ENCODE assay signal across 25 cellular contexts in the genomic region with DNA sequence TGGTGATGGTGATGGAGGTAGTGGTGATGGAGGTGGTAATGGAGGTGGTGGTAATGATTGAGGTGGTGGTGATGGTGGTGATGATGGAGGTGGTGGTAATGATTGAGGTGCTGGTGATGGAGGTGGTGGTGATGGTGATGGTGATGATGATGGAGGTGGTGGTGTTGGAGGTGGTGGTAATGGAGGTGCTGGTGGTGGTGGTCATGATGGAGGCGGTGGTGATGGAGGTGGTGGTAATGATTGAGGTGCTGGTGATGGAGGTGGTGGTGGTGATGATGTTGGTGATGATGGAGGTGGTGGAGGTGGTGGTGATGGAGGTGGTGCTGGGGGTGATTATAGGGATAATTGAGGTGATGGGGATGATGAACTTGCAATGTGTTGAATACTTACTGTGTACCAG.
DNase-seq lines count a peak whose midpoint lies in the region; ATAC-seq and TF ChIP-seq lines count a peak whose summit lies in the region.
"Had no signal": no experiment of that assay in that cellular context is flagged by ENCODE, and none has a peak within 500 bp of the region (broad histone marks: within the 10 kb centered on the region; RNA-seq: fewer than 3 reads in every experiment).

No MANE protein-coding gene starts in this region.

- no peak for ATAC-seq in natural killer cell treated with Interleukin-12 subunit alpha and Interleukin-12 subunit beta and Interleukin-15 and Interleukin-18, amount 100 ng/mL, for 72 hours
- ATAC-seq in natural killer cell (no peak), IMR-90 (ENCODE audit: low read depth) (no peak), GM21367 (IDR thresholded peaks at IDR 0.05; ENCODE audit: unreplicated experiment) (no peak)
- ATAC-seq: GM12878 had no signal

- no peak overlapping the region for H3K23ac ChIP-seq in IMR-90 (ENCODE audit: low read depth, low read length)
- H3K23ac ChIP-seq in neuronal stem cell (ENCODE audit: low read depth, low read length, poor library complexity): peak overlapping the region; percentile 93

- H2AFZ ChIP-seq in IMR-90 (replicated peaks; ENCODE audit: low read length, poor library complexity): no peak overlapping the region
- no peak overlapping the region for H2AFZ ChIP-seq in neuronal stem cell (ENCODE audit: low read length)

- no peak overlapping the region for H2BK120ac ChIP-seq in IMR-90 (ENCODE audit: low read depth, low read length)
- no peak overlapping the region for H2BK120ac ChIP-seq in neuronal stem cell (ENCODE audit: low read depth, low read length)

- H3K9me1 ChIP-seq in IMR-90 (ENCODE audit: insufficient read depth, low read length): no peaks in the 10 kb centered on the region

- H4K91ac ChIP-seq in IMR-90 (ENCODE audit: insufficient read depth, low read depth, low read length) (no peak overlapping the region), neuronal stem cell (ENCODE audit: low read depth, low read length, poor library complexity) (no peak overlapping the region)

- no TSS peak for BruUV-seq in IMR-90 (replicated peaks; lab: Mats Ljungman, UMichigan)

- H3K56ac ChIP-seq in IMR-90 (ENCODE audit: extremely low read depth, insufficient read depth, low read length): no peak overlapping the region

- H3K14ac ChIP-seq in IMR-90 (replicated peaks; ENCODE audit: low read depth, low read length): no peak overlapping the region
- no peak overlapping the region for H3K14ac ChIP-seq in neuronal stem cell (ENCODE audit: low read length)

- H4K8ac ChIP-seq in IMR-90 (ENCODE audit: low read depth in 2 of 2, low read length in 2 of 2) (no peak overlapping the region), neuronal stem cell (ENCODE audit: low read depth, low read length) (peak overlapping the region; percentile 65)

- no peak overlapping the region for H3K27ac Mint-ChIP-seq in natural killer cell treated with Interleukin-12 subunit alpha and Interleukin-12 subunit beta and Interleukin-15 and Interleukin-18, amount 100 ng/mL, for 72 hours
- no peak overlapping the region for H3K27ac Mint-ChIP-seq in natural killer cell
- H3K27ac Mint-ChIP-seq: CD14-positive monocyte; CD4-positive, CD25-positive, alpha-beta regulatory T cell; CD8-positive, alpha-beta memory T cell had no signal

- in situ Hi-C loops in IMR-90 (cut with MboI; ENCODE audit: low sequenced_read_pairs): no loop called here

- H3K9ac ChIP-seq in IMR-90 (ENCODE audit: low read depth, low read length) (no peak overlapping the region), neuronal stem cell (ENCODE audit: low read depth, low read length, poor library complexity) (no peak overlapping the region)
- H3K9ac ChIP-seq: BLaER1 had no signal

- no peak overlapping the region for H2BK12ac ChIP-seq in neuronal stem cell (ENCODE audit: low read length)

- POLR2A ChIA-PET in IMR-90 (lab: Charles Lee; ENCODE audit: unreplicated experiment): no interaction called here

- peaks cover 3 to 5% of the 10 kb centered on the region in 2 donors for H3K4me1 Mint-ChIP-seq in natural killer cell treated with Interleukin-12 subunit alpha and Interleukin-12 subunit beta and Interleukin-15 and Interleukin-18, amount 100 ng/mL, for 72 hours (ENCODE audit: low read depth in 2 of 2)
- H3K4me1 Mint-ChIP-seq in natural killer cell: no peaks in the 10 kb centered on the region
- H3K4me1 Mint-ChIP-seq: CD14-positive monocyte; CD4-positive, alpha-beta memory T cell; CD4-positive, CD25-positive, alpha-beta regulatory T cell; CD8-positive, alpha-beta memory T cell had no signal

- dilution Hi-C loops in IMR-90 (cut with HindIII; ENCODE audit: low sequenced_read_pairs, unreplicated experiment): no loop called here

- TF ChIP-seq EP300 in stomach (IDR thresholded peaks at IDR 0.05): no peak

- H2BK15ac ChIP-seq in IMR-90 (ENCODE audit: low read depth, low read length): no peak overlapping the region
- no peak overlapping the region for H2BK15ac ChIP-seq in neuronal stem cell (ENCODE audit: low read length)

- H3K27ac ChIP-seq in IMR-90 (ENCODE audit: insufficient read depth, low read length): no peak overlapping the region
- H3K27ac ChIP-seq in neuronal stem cell (replicated peaks; ENCODE audit: low read length): no peak overlapping the region
- H3K27ac ChIP-seq in stomach: no peak overlapping the region
- H3K27ac ChIP-seq: BLaER1 had no signal

- no peak overlapping the region for H2AK5ac ChIP-seq in IMR-90 (ENCODE audit: low read depth, low read length)
- no peak overlapping the region for H2AK5ac ChIP-seq in neuronal stem cell (ENCODE audit: low read depth, low read length)

- WGBS in IMR-90 (ENCODE audit: extremely low coverage in 2 of 2, insufficient read length in 1 of 2), 2 experiments: 63% methylated on average over 1 of the region's 1 CpG; no CpG with 5 or more reads in 1 of the 2 experiments
- WGBS in neuronal stem cell (ENCODE audit: extremely low coverage in 2 of 2, insufficient read length in 2 of 2, insufficient replicate concordance in 1 of 2), 2 donors: no CpG with 5 or more reads among the region's 1 CpG
- 92 to 100% (median 94%) methylated on average over 1 of the region's 1 CpG for WGBS in stomach, 5 donors

- H3K4me2 ChIP-seq in IMR-90 (ENCODE audit: low read depth, low read length): no peak overlapping the region
- no peak overlapping the region for H3K4me2 ChIP-seq in neuronal stem cell (ENCODE audit: insufficient read depth, low read length, poor library complexity, severe bottlenecking)
- H3K4me2 ChIP-seq: BLaER1 had no signal

- H3K27me3 ChIP-seq in IMR-90 (ENCODE audit: control insufficient read depth, insufficient read depth, low read length) (no peaks in the 10 kb centered on the region), neuronal stem cell (ENCODE audit: control insufficient read depth in 3 of 3, insufficient read depth in 3 of 3, low read depth in 1 of 3, low read length in 3 of 3) (peaks cover 0 to 6% (median 0%) of the 10 kb centered on the region in 3 experiments), stomach (peaks cover 0 to 46% (median 6%) of the 10 kb centered on the region in 3 donors)
- H3K27me3 ChIP-seq: BE2C, BLaER1 had no signal

- peaks cover 7% of the 10 kb centered on the region; the same call in 1 of the 2 replicates for H3K9me3 ChIP-seq in IMR-90 (ENCODE audit: control insufficient read depth, insufficient read depth, low read length)
- H3K9me3 ChIP-seq in neuronal stem cell (replicated peaks in 1 of 2; ENCODE audit: control insufficient read depth in 2 of 2, insufficient read depth in 1 of 2, low read depth in 1 of 2, low read length in 2 of 2): peaks cover 0 to 3% of the 10 kb centered on the region in 2 donors
- H3K9me3 ChIP-seq in stomach: no peaks in the 10 kb centered on the region
- H3K9me3 ChIP-seq: BE2C, BLaER1 had no signal

- no peak overlapping the region for H3K18ac ChIP-seq in IMR-90 (ENCODE audit: low read depth, low read length)
- no peak overlapping the region for H3K18ac ChIP-seq in neuronal stem cell (ENCODE audit: low read length)

- H3K36me3 Mint-ChIP-seq in natural killer cell treated with Interleukin-12 subunit alpha and Interleukin-12 subunit beta and Interleukin-15 and Interleukin-18, amount 100 ng/mL, for 72 hours: no peaks in the 10 kb centered on the region
- no peaks in the 10 kb centered on the region for H3K36me3 Mint-ChIP-seq in natural killer cell
- H3K36me3 Mint-ChIP-seq: CD14-positive monocyte; CD4-positive, alpha-beta memory T cell; CD4-positive, CD25-positive, alpha-beta regulatory T cell; CD8-positive, alpha-beta memory T cell had no signal

- TF ChIP-seq POLR2A in IMR-90 (IDR thresholded peaks at IDR 0.05; ENCODE audit: low read depth, low read length) (no peak), stomach (IDR thresholded peaks at IDR 0.05) (no peak)

- TF ChIP-seq RAD21 in IMR-90 (IDR thresholded peaks at IDR 0.05; ENCODE audit: low read length): no peak

- H3K4ac ChIP-seq in IMR-90 (ENCODE audit: low read depth, low read length): no peak overlapping the region
- H3K4ac ChIP-seq in neuronal stem cell (ENCODE audit: low read length): no peak overlapping the region

- H3K36me3 ChIP-seq in IMR-90 (ENCODE audit: control insufficient read depth, insufficient read depth, low read length): no peaks in the 10 kb centered on the region
- H3K36me3 ChIP-seq in neuronal stem cell (replicated peaks in 1 of 2; ENCODE audit: control insufficient read depth in 2 of 2, insufficient read depth in 2 of 2, low read length in 2 of 2): no peaks in the 10 kb centered on the region
- no peaks in the 10 kb centered on the region for H3K36me3 ChIP-seq in stomach
- H3K36me3 ChIP-seq: BE2C, BLaER1 had no signal

- H2BK5ac ChIP-seq in IMR-90 (ENCODE audit: low read depth, low read length, poor library complexity, severe bottlenecking): peak overlapping the region; percentile 26
- no peak overlapping the region for H2BK5ac ChIP-seq in neuronal stem cell (ENCODE audit: low read length)

- DNase-seq in natural killer cell treated with Interleukin-12 subunit alpha and Interleukin-12 subunit beta and Interleukin-15 and Interleukin-18, amount 100 ng/mL, for 72 hours (ENCODE audit: low spot score): peak; percentile 42
- DNase-seq in natural killer cell (no peak), IMR-90 (no peak), neuronal stem cell (ENCODE audit: low spot score) (no peak), stomach (no peak)
- no peak for DNase-seq in activated CD4-positive, alpha-beta T cell treated with anti-CD3 and anti-CD28 coated beads, Interleukin-2, amount 50 U/mL, for 4 hours
- DNase-seq: 8988T; ACHN; BE2C; C1 segment of cervical spinal cord; CD4-positive, alpha-beta memory T cell; CD4-positive, CD25-positive, alpha-beta regulatory T cell; CD8-positive, alpha-beta memory T cell; COR-L47; DMS 273 treated with DMSO at 0.1 percent for 48 hours; DMS153; DMS53; DMS79; DND-41; EL; GDM1 had no signal

- CTCF ChIA-PET in IMR-90 (lab: Yijun Ruan, JAX): no interaction called here

- no peaks in the 10 kb centered on the region for H4K20me1 ChIP-seq in IMR-90 (ENCODE audit: insufficient read depth, low read length)
- H4K20me1 ChIP-seq: BLaER1 had no signal

- H3K79me1 ChIP-seq in IMR-90 (ENCODE audit: low read depth in 1 of 2, low read length in 2 of 2): no peaks in the 10 kb centered on the region
- H3K79me1 ChIP-seq in neuronal stem cell (ENCODE audit: low read depth, low read length): peaks cover 10% of the 10 kb centered on the region

- peaks cover 4% of the 10 kb centered on the region for H3K9me3 Mint-ChIP-seq in natural killer cell treated with Interleukin-12 subunit alpha and Interleukin-12 subunit beta and Interleukin-15 and Interleukin-18, amount 100 ng/mL, for 72 hours
- peaks cover 3% of the 10 kb centered on the region in 2 donors for H3K9me3 Mint-ChIP-seq in natural killer cell

- no peak overlapping the region for H4K5ac ChIP-seq in IMR-90 (ENCODE audit: low read depth, low read length)

- no peaks in the 10 kb centered on the region for H3K27me3 Mint-ChIP-seq in natural killer cell treated with Interleukin-12 subunit alpha and Interleukin-12 subunit beta and Interleukin-15 and Interleukin-18, amount 100 ng/mL, for 72 hours
- no peaks in the 10 kb centered on the region for H3K27me3 Mint-ChIP-seq in natural killer cell (ENCODE audit: low read depth in 2 of 2)
- H3K27me3 Mint-ChIP-seq: CD4-positive, CD25-positive, alpha-beta regulatory T cell had no signal

- no peak for TF ChIP-seq CTCF in natural killer cell (IDR thresholded peaks at IDR 0.05)
- no peak for TF ChIP-seq CTCF in IMR-90 (conservative IDR thresholded peaks at IDR 0.05; ENCODE audit: low read depth, low read length)
- TF ChIP-seq CTCF in stomach (IDR thresholded peaks at IDR 0.05): no peak

- intact Hi-C loops in natural killer cell (cut with micrococcal nuclease): no loop called here
- intact Hi-C loops in IMR-90 (cut with micrococcal nuclease): no loop called here
- intact Hi-C loops in stomach (cut with DNase I; ENCODE audit: low total_unique reads): no loop called here

- no peak overlapping the region for H3K4me3 Mint-ChIP-seq in natural killer cell treated with Interleukin-12 subunit alpha and Interleukin-12 subunit beta and Interleukin-15 and Interleukin-18, amount 100 ng/mL, for 72 hours
- H3K4me3 Mint-ChIP-seq in natural killer cell: no peak overlapping the region
- H3K4me3 Mint-ChIP-seq: CD14-positive monocyte; CD4-positive, alpha-beta memory T cell; CD4-positive, CD25-positive, alpha-beta regulatory T cell; CD8-positive, alpha-beta memory T cell had no signal

- H3K4me1 ChIP-seq in IMR-90 (ENCODE audit: control insufficient read depth, insufficient read depth, low read length) (no peaks in the 10 kb centered on the region), neuronal stem cell (ENCODE audit: control insufficient read depth in 2 of 2, insufficient read depth in 1 of 2, low read depth in 1 of 2, low read length in 2 of 2) (peaks cover 0 to 14% of the 10 kb centered on the region in 2 donors), stomach (no peaks in the 10 kb centered on the region)
- H3K4me1 ChIP-seq: BE2C, BLaER1 had no signal

- no peak overlapping the region for H2BK20ac ChIP-seq in IMR-90 (ENCODE audit: low read depth, low read length)

- H3K4me3 ChIP-seq in IMR-90 (ENCODE audit: insufficient read depth, low read depth, low read length) (no peak overlapping the region), neuronal stem cell (ENCODE audit: low read length in 2 of 2) (no peak overlapping the region), stomach (no peak overlapping the region)
- H3K4me3 ChIP-seq: BLaER1, GM12878 had no signal

- H2AK9ac ChIP-seq in IMR-90 (replicated peaks; ENCODE audit: low read depth, low read length, poor library complexity): no peak overlapping the region
